9 cellular contexts compared by ENCODE assay signal in genomic region chr13:99971576-99972189, GRCh38. TPM values are rescaled to one million over a fixed set of nuclear protein-coding genes. Genes with fewer than 3 reads are reported as not detected.
DNase-seq lines count a peak whose midpoint lies in the region; TF ChIP-seq lines count a peak whose summit lies in the region.
"Had no signal": no experiment of that assay in that cellular context is flagged by ENCODE, and none has a peak within 500 bp of the region (broad histone marks: within the 10 kb centered on the region; RNA-seq: fewer than 3 reads in every experiment).

TSS of gene ZIC5 (minus strand) at chr13:99971767. CDS start at chr13:99971603, 164 bp downstream.

- H3K4me2 ChIP-seq in PC-9: peak within 1 kb of the TSS; percentile 73

- H3K4me1 ChIP-seq in PC-9 (replicated peaks; ENCODE audit: insufficient read depth) (no peaks in the 10 kb centered on the region), esophagus muscularis mucosa (peaks cover 33 to 47% (median 39%) of the 10 kb centered on the region in 4 donors), spleen (peaks cover 25 to 40% (median 36%) of the 10 kb centered on the region in 6 donors)

- peaks cover 71% of the 10 kb centered on the region for H3K27me3 Mint-ChIP-seq in activated CD4-positive, alpha-beta T cell treated with anti-CD3 and anti-CD28 coated beads, Interleukin-2, amount 10 ng/mL, durations not matched to agents 24 days and 14 days

- 7% methylated on average over 5 of the region's 41 CpGs for WGBS in esophagus muscularis mucosa
- 7 to 18% (median 10%) methylated on average over 36 to 41 of the region's 41 CpGs for WGBS in spleen, 5 donors

- intact Hi-C loops in activated CD4-positive, alpha-beta T cell treated with anti-CD3 and anti-CD28 coated beads, Interleukin-2, amount 10 ng/mL, durations not matched to agents 24 days and 14 days (cut with micrococcal nuclease): loop anchor here (2.0 to 5.0 kb wide), 2 partner anchors 15 to 74 kb away; no protein-coding TSS in a partner anchor
- intact Hi-C loops in PC-9 (cut with micrococcal nuclease; ENCODE audit: unreplicated experiment): no loop called here
- intact Hi-C loops in esophagus muscularis mucosa (cut with DNase I): loop anchor here (10.0 kb wide), 1 partner anchor 317 kb away; no protein-coding TSS in a partner anchor
- intact Hi-C loops in spleen (cut with DNase I; ENCODE audit: low total_unique reads): no loop called here

- H3K4me3 Mint-ChIP-seq in activated CD4-positive, alpha-beta T cell treated with anti-CD3 and anti-CD28 coated beads, Interleukin-2, amount 10 ng/mL, durations not matched to agents 24 days and 14 days: peak within 1 kb of the TSS; percentile 24

- no peaks in the 10 kb centered on the region for H3K36me3 ChIP-seq in PC-9 (ENCODE audit: low read depth)
- H3K36me3 ChIP-seq in esophagus muscularis mucosa: no peaks in the 10 kb centered on the region
- no peaks in the 10 kb centered on the region for H3K36me3 ChIP-seq in spleen

- peaks cover 17% of the 10 kb centered on the region for H3K4me1 Mint-ChIP-seq in activated CD4-positive, alpha-beta T cell treated with anti-CD3 and anti-CD28 coated beads, Interleukin-2, amount 10 ng/mL, durations not matched to agents 24 days and 14 days

- TF ChIP-seq POLR2A in esophagus muscularis mucosa (IDR thresholded peaks at IDR 0.05; ENCODE audit: low read depth): no peak
- TF ChIP-seq POLR2A in spleen (IDR thresholded peaks at IDR 0.05): no peak

- H3K9me2 ChIP-seq in PC-9 (ENCODE audit: insufficient read depth): no peaks in the 10 kb centered on the region

- peak; percentile 59 for DNase-seq in activated CD4-positive, alpha-beta T cell treated with anti-CD3 and anti-CD28 coated beads, Interleukin-2, amount 10 ng/mL, durations not matched to agents 24 days and 14 days
- no peak for DNase-seq in activated CD4-positive, alpha-beta T cell treated with anti-CD3 and anti-CD28 coated beads, Interleukin-2, amount 50 U/mL, for 1 hour
- no peak for DNase-seq in PC-9
- no peak for DNase-seq in esophagus muscularis mucosa (ENCODE audit: extremely low spot score)
- DNase-seq in spleen: no peak
- no peak for DNase-seq in SIG-M5 (lab: John Stamatoyannopoulos, UW)
- no peak for DNase-seq in midbrain (lab: John Stamatoyannopoulos, UW)
- DNase-seq in pons (ENCODE audit: low spot score): no peak
- DNase-seq: HFFc6 had no signal

- H3K79me2 ChIP-seq in PC-9 (ENCODE audit: low read depth): peaks cover 31% of the 10 kb centered on the region

- TF ChIP-seq EP300 in esophagus muscularis mucosa (IDR thresholded peaks at IDR 0.05): no peak

- POLR2A ChIA-PET in PC-9 (lab: Charles Lee; ENCODE audit: unreplicated experiment): no interaction called here

- H3K27me3 ChIP-seq in PC-9 (ENCODE audit: insufficient read depth, low read depth) (no peaks in the 10 kb centered on the region), esophagus muscularis mucosa (peaks cover 30 to 100% (median 86%) of the 10 kb centered on the region in 4 donors), spleen (replicated peaks in 1 of 7) (peaks cover 47 to 100% (median 97%) of the 10 kb centered on the region in 7 donors)

- peak within 1 kb of the TSS; percentile 59 for H3K27ac Mint-ChIP-seq in activated CD4-positive, alpha-beta T cell treated with anti-CD3 and anti-CD28 coated beads, Interleukin-2, amount 10 ng/mL, durations not matched to agents 24 days and 14 days
- H3K27ac Mint-ChIP-seq: HFFc6 had no signal

- no peak for TF ChIP-seq CTCF in PC-9 (conservative IDR thresholded peaks at IDR 0.05)
- TF ChIP-seq CTCF in esophagus muscularis mucosa (IDR thresholded peaks at IDR 0.05): no peak
- TF ChIP-seq CTCF in spleen (IDR thresholded peaks at IDR 0.05 in 8 of 11, conservative IDR thresholded peaks at IDR 0.05 in 3 of 11): no peak

- peak within 1 kb of the TSS; percentile 75; the same call in 1 of the 2 replicates for H2AFZ ChIP-seq in PC-9

- H3F3A ChIP-seq in PC-9 (ENCODE audit: insufficient read depth, low read depth): peaks cover 18% of the 10 kb centered on the region; the same call in 1 of the 2 replicates

- CTCF ChIA-PET in PC-9 (lab: Charles Lee): no interaction called here

- H3K36me3 Mint-ChIP-seq in activated CD4-positive, alpha-beta T cell treated with anti-CD3 and anti-CD28 coated beads, Interleukin-2, amount 10 ng/mL, durations not matched to agents 24 days and 14 days (ENCODE audit: low read depth): peaks cover 18% of the 10 kb centered on the region

- no TSS peak for BruUV-seq in PC-9 (replicated peaks; lab: Mats Ljungman, UMichigan)

- H4K20me1 ChIP-seq in PC-9 (ENCODE audit: insufficient read depth): no peaks in the 10 kb centered on the region

- H3K27ac ChIP-seq in PC-9 (no peak within 1 kb of the TSS), esophagus muscularis mucosa (replicated peaks in 1 of 4) (no peak within 1 kb of the TSS), spleen (no peak within 1 kb of the TSS)

- peak within 1 kb of the TSS; percentile 94 for H3K4me3 ChIP-seq in PC-9
- H3K4me3 ChIP-seq in esophagus muscularis mucosa: peak within 1 kb of the TSS; percentile 35 to 54 (median 46)
- peak within 1 kb of the TSS in 5 of 8 donors; percentile 19 to 66 (median 33) for H3K4me3 ChIP-seq in spleen

- H3K9me3 ChIP-seq in PC-9 (ENCODE audit: insufficient read depth, low read depth): no peaks in the 10 kb centered on the region
- H3K9me3 ChIP-seq in esophagus muscularis mucosa: no peaks in the 10 kb centered on the region
- peaks cover 0 to 55% (median 0%) of the 10 kb centered on the region in 8 donors for H3K9me3 ChIP-seq in spleen

- H3K9me3 Mint-ChIP-seq in activated CD4-positive, alpha-beta T cell treated with anti-CD3 and anti-CD28 coated beads, Interleukin-2, amount 10 ng/mL, durations not matched to agents 24 days and 14 days: peaks cover 27% of the 10 kb centered on the region

RNA-seq across cellular contexts. Expression of gene ZIC5, which starts in this region (rescaled TPM):
- total RNA-seq in activated CD4-positive, alpha-beta T cell treated with anti-CD3 and anti-CD28 coated beads, Interleukin-2, amount 10 ng/mL, durations not matched to agents 24 days and 14 days: not detected in 2 replicates
- total RNA-seq in PC-9 (2021) (0.61 and 0.68 TPM in 2 replicates), esophagus muscularis mucosa (not detected), spleen (not detected)
- not detected for polyA plus RNA-seq in spleen
- total RNA-seq: HFFc6 had no signal

Comparison
In these comparisons a context has a peak if more than half of its experiments do, and no peak if none do; other contexts are left out.
1. Peak in DNase-seq in activated CD4-positive, alpha-beta T cell treated with anti-CD3 and anti-CD28 coated beads, Interleukin-2, amount 10 ng/mL, durations not matched to agents 24 days and 14 days; RNA of the gene not detected or under 1 TPM.
2. H3K4me3 ChIP-seq: peak in every context shown above with its lines; median percentile 94 in PC-9; 46 in esophagus muscularis mucosa; 33 in spleen.
3. intact Hi-C loops: an anchor here in activated CD4-positive, alpha-beta T cell treated with anti-CD3 and anti-CD28 coated beads, Interleukin-2, amount 10 ng/mL, durations not matched to agents 24 days and 14 days (2.0 to 5.0 kb wide) and esophagus muscularis mucosa (10.0 kb wide); none called in PC-9 and spleen.